13 cellular contexts compared by ENCODE assay signal in genomic region chr11:1507381-1508140, GRCh38. TPM values are rescaled to one million over a fixed set of nuclear protein-coding genes. Genes with fewer than 3 reads are reported as not detected.
DNase-seq lines count a peak whose midpoint lies in the region; ATAC-seq and TF ChIP-seq lines count a peak whose summit lies in the region.
"Had no signal": no experiment of that assay in that cellular context is flagged by ENCODE, and none has a peak within 500 bp of the region (broad histone marks: within the 10 kb centered on the region; RNA-seq: fewer than 3 reads in every experiment).

No MANE protein-coding gene starts in this region.

- H3K9me3 ChIP-seq in NT2/D1 (ENCODE audit: insufficient read depth, low read length) (no peaks in the 10 kb centered on the region), transverse colon (no peaks in the 10 kb centered on the region)

- H3K27me3 ChIP-seq in NT2/D1 (ENCODE audit: insufficient read depth, insufficient read length) (no peaks in the 10 kb centered on the region), transverse colon (no peaks in the 10 kb centered on the region)

- peaks cover 24% of the 10 kb centered on the region for H3K4me1 Mint-ChIP-seq in glutamatergic neuron (ENCODE audit: low read depth, unreplicated experiment)
- peaks cover 33 to 56% (median 51%) of the 10 kb centered on the region in 3 donors for H3K4me1 Mint-ChIP-seq in naive B cell
- no peaks in the 10 kb centered on the region for H3K4me1 Mint-ChIP-seq in activated CD8-positive, alpha-beta memory T cell treated with anti-CD3 and anti-CD28 coated beads, Interleukin-2, amount 10 ng/mL, durations not matched to agents 7 days and 5 days

- H3K27me3 Mint-ChIP-seq in glutamatergic neuron (ENCODE audit: unreplicated experiment), result peaks cover 11% of the 10 kb centered on the region
- H3K27me3 Mint-ChIP-seq in naive B cell, result no peaks in the 10 kb centered on the region
- H3K27me3 Mint-ChIP-seq in activated CD8-positive, alpha-beta memory T cell treated with anti-CD3 and anti-CD28 coated beads, Interleukin-2, amount 10 ng/mL, durations not matched to agents 7 days and 5 days, result no peaks in the 10 kb centered on the region
- H3K27me3 Mint-ChIP-seq: activated T-helper 17 cell treated with anti-CD3 and anti-CD28 coated beads, Interleukin-2, amount 50 U/mL, for 72 hours had no signal

- H3K4me3 Mint-ChIP-seq in glutamatergic neuron (ENCODE audit: unreplicated experiment) (peak overlapping the region; percentile 34), naive B cell (peak overlapping the region in 3 of 8 donors; percentile 8 to 39 (median 21))
- H3K4me3 Mint-ChIP-seq in activated CD8-positive, alpha-beta memory T cell treated with anti-CD3 and anti-CD28 coated beads, Interleukin-2, amount 10 ng/mL, durations not matched to agents 7 days and 5 days, result no peak overlapping the region
- H3K4me3 Mint-ChIP-seq: activated T-helper 17 cell treated with anti-CD3 and anti-CD28 coated beads, Interleukin-2, amount 50 U/mL, for 72 hours had no signal

- no peak for TF ChIP-seq POLR2A in transverse colon (IDR thresholded peaks at IDR 0.05)

- H3K36me3 ChIP-seq in NT2/D1 (ENCODE audit: insufficient read depth, insufficient read length, low read length) (no peaks in the 10 kb centered on the region), transverse colon (no peaks in the 10 kb centered on the region)

- no peak for TF ChIP-seq EP300 in transverse colon (IDR thresholded peaks at IDR 0.05; ENCODE audit: low read depth)

- in situ Hi-C loops in transverse colon (cut with MboI; ENCODE audit: low pct_ligation_motif_present in 1 of 4, low pct_unique_long_range_greater_than_20kb in 1 of 4, low sequenced_read_pairs in 3 of 4), result loop anchor here in 3 of 4 donors (25.0 kb wide), 3 partner anchors 220 to 620 kb away; partner anchors contain the start of gene MUC5B (in 2 of the 3)

- no peak for ATAC-seq in naive B cell (ENCODE audit: low read depth in 2 of 2)
- no peak for ATAC-seq in HG02678 (IDR thresholded peaks at IDR 0.05; ENCODE audit: unreplicated experiment)
- ATAC-seq in activated CD8-positive, alpha-beta memory T cell treated with anti-CD3 and anti-CD28 coated beads, Interleukin-2, amount 10 ng/mL, durations not matched to agents 7 days and 5 days, result no peak
- ATAC-seq: activated T-helper 17 cell treated with anti-CD3 and anti-CD28 coated beads, Interleukin-2, amount 50 U/mL, for 72 hours had no signal

- DNase-seq in NT2/D1 (ENCODE audit: low read depth, low spot score), result no peak
- no peak for DNase-seq in glutamatergic neuron
- DNase-seq in naive B cell, result no peak
- DNase-seq in transverse colon, result no peak
- DNase-seq in SKM-1 (lab: John Stamatoyannopoulos, UW; ENCODE audit: unreplicated experiment), result no peak
- no peak for DNase-seq in activated CD8-positive, alpha-beta memory T cell treated with anti-CD3 and anti-CD28 coated beads, Interleukin-2, amount 10 ng/mL, durations not matched to agents 7 days and 5 days
- DNase-seq: effector CD4-positive, alpha-beta T cell; NCI-H69; occipital lobe; OCI-M1; stimulated activated CD4-positive, alpha-beta T cell treated with anti-CD3 and anti-CD28 coated beads, Interleukin-2, amount 100 ng/mL, for 48 hours had no signal

- H3K4me3 ChIP-seq in NT2/D1 (ENCODE audit: insufficient read length, low read depth), result no peak overlapping the region
- no peak overlapping the region for H3K4me3 ChIP-seq in transverse colon

- H3K36me3 Mint-ChIP-seq in glutamatergic neuron (ENCODE audit: unreplicated experiment) (no peaks in the 10 kb centered on the region), naive B cell (no peaks in the 10 kb centered on the region)
- no peaks in the 10 kb centered on the region for H3K36me3 Mint-ChIP-seq in activated CD8-positive, alpha-beta memory T cell treated with anti-CD3 and anti-CD28 coated beads, Interleukin-2, amount 10 ng/mL, durations not matched to agents 7 days and 5 days

- H3K27ac Mint-ChIP-seq in glutamatergic neuron (ENCODE audit: unreplicated experiment) (no peak overlapping the region), naive B cell (peak overlapping the region in 4 of 6 donors; percentile 37 to 73 (median 62))
- H3K27ac Mint-ChIP-seq in activated CD8-positive, alpha-beta memory T cell treated with anti-CD3 and anti-CD28 coated beads, Interleukin-2, amount 10 ng/mL, durations not matched to agents 7 days and 5 days, result no peak overlapping the region
- H3K27ac Mint-ChIP-seq: activated T-helper 17 cell treated with anti-CD3 and anti-CD28 coated beads, Interleukin-2, amount 50 U/mL, for 72 hours had no signal

- H3K9me3 Mint-ChIP-seq in glutamatergic neuron (ENCODE audit: unreplicated experiment) (peaks cover 2% of the 10 kb centered on the region), naive B cell (no peaks in the 10 kb centered on the region)
- no peaks in the 10 kb centered on the region for H3K9me3 Mint-ChIP-seq in activated CD8-positive, alpha-beta memory T cell treated with anti-CD3 and anti-CD28 coated beads, Interleukin-2, amount 10 ng/mL, durations not matched to agents 7 days and 5 days (ENCODE audit: low read depth)
- H3K9me3 Mint-ChIP-seq: activated T-helper 17 cell treated with anti-CD3 and anti-CD28 coated beads, Interleukin-2, amount 50 U/mL, for 72 hours had no signal

- CTCF ChIA-PET in activated CD8-positive, alpha-beta memory T cell treated with anti-CD3 and anti-CD28 coated beads, Interleukin-2, amount 10 ng/mL, durations not matched to agents 7 days and 5 days (lab: Charles Lee), result no interaction called here

- peaks cover 33% of the 10 kb centered on the region for H3K4me1 ChIP-seq in NT2/D1 (ENCODE audit: insufficient read depth, insufficient read length)
- H3K4me1 ChIP-seq in transverse colon, result peaks cover 16 to 49% (median 22%) of the 10 kb centered on the region in 4 donors

- 75% methylated on average over 20 of the region's 21 CpGs; no CpG with 5 or more reads in 1 of the 2 donors for WGBS in transverse colon (ENCODE audit: low coverage in 1 of 2), 2 donors

- intact Hi-C loops in transverse colon (cut with DNase I; ENCODE audit: low total_unique reads), result no loop called here

- H3K27ac ChIP-seq in transverse colon, result peak overlapping the region in 3 of 4 donors; percentile 9 to 25 (median 21)

- H3K9ac ChIP-seq in NT2/D1 (ENCODE audit: insufficient read length, low read depth), result peak overlapping the region; percentile 33

- TF ChIP-seq CTCF in glutamatergic neuron (IDR thresholded peaks at IDR 0.05; ENCODE audit: partially characterized antibody, unreplicated experiment), result no peak
- no peak for TF ChIP-seq CTCF in transverse colon (IDR thresholded peaks at IDR 0.05)

RNA-seq across cellular contexts. Expression of gene MOB2, which starts 21.0 kb away (rescaled TPM):
- 29.0 TPM for total RNA-seq in glutamatergic neuron (ENCODE audit: unreplicated experiment)
- 10 to 100 TPM; 29.7 to 50.8 (median 33.2) TPM for polyA plus RNA-seq in naive B cell (ENCODE audit: low read depth in 6 of 6)
- 10 to 100 TPM; 22.8 to 56.7 (median 42.4) TPM for total RNA-seq in transverse colon
- total RNA-seq in activated CD8-positive, alpha-beta memory T cell treated with anti-CD3 and anti-CD28 coated beads, Interleukin-2, amount 10 ng/mL, durations not matched to agents 7 days and 5 days, result 10 to 100 TPM; 34.1 to 34.7 TPM

Comparison
In these comparisons a context has a peak if more than half of its experiments do, and no peak if none do; other contexts are left out.
1. H3K27ac Mint-ChIP-seq: peak in naive B cell (4 of 6); none in glutamatergic neuron (single experiment) and activated CD8-positive, alpha-beta memory T cell treated with anti-CD3 and anti-CD28 coated beads, Interleukin-2, amount 10 ng/mL, durations not matched to agents 7 days and 5 days (single experiment).